10 cellular contexts compared by ENCODE assay signal in genomic region chr7:42238709-42239395, GRCh38. TPM values are rescaled to one million over a fixed set of nuclear protein-coding genes. Genes with fewer than 3 reads are reported as not detected.
A peak's percentile ranks its signal among the peaks of the same experiment; 100 is the strongest.
DNase-seq lines count a peak whose midpoint lies in the region; ATAC-seq, FAIRE-seq and TF ChIP-seq lines count a peak whose summit lies in the region.
"Had no signal": no experiment of that assay in that cellular context is flagged by ENCODE, and none has a peak within 500 bp of the region (broad histone marks: within the 10 kb centered on the region; RNA-seq: fewer than 3 reads in every experiment).

No MANE protein-coding gene starts in this region.

- H3K27ac ChIP-seq in A673 (ENCODE audit: low read depth, low read length, poor library complexity, severe bottlenecking): peak overlapping the region; percentile 74
- H3K27ac ChIP-seq in coronary artery: peak overlapping the region; percentile 92 to 98
- H3K27ac ChIP-seq in testis: peak overlapping the region in 1 of 2 donors; percentile 88

- intact Hi-C loops in A673 (cut with micrococcal nuclease; ENCODE audit: unreplicated experiment) (loop anchor here (5.0 to 10.0 kb wide), 2 partner anchors 247 to 606 kb away; no protein-coding TSS in a partner anchor), mucosa of descending colon (cut with DNase I, micrococcal nuclease) (loop anchor here in 1 of 2 donors (5.0 kb wide), 1 partner anchor 262 kb away; no protein-coding TSS in a partner anchor), testis (cut with DNase I; ENCODE audit: low total_unique reads) (no loop called here)

- no peaks in the 10 kb centered on the region for H3K9me3 ChIP-seq in A673 (ENCODE audit: low read depth, low read length, poor library complexity, severe bottlenecking)
- H3K9me3 ChIP-seq in mucosa of descending colon: no peaks in the 10 kb centered on the region
- no peaks in the 10 kb centered on the region for H3K9me3 ChIP-seq in testis
- H3K9me3 ChIP-seq: body of pancreas had no signal

- DNase-seq in A673 (ENCODE audit: low spot score) (peak; percentile 58), HK-2 (ENCODE audit: unreplicated experiment) (peak; percentile 36), coronary artery (ENCODE audit: low spot score) (no peak), mucosa of descending colon (peak in 1 of 3 donors; percentile 18), testis (no peak), GM12891 (ENCODE audit: insufficient read length, low spot score) (no peak)
- DNase-seq in stimulated activated CD4-positive, alpha-beta T cell treated with anti-CD3 and anti-CD28 coated beads, Interleukin-4, amount 100 ng/mL, for 24 hours: no peak
- DNase-seq: MV-4-11 had no signal

- CTCF ChIA-PET in A673 (lab: Charles Lee): no interaction called here

- FAIRE-seq in GM12891 (lab: Jason Lieb, UNC): no peak

- H3K4me3 ChIP-seq in A673 (ENCODE audit: low read depth, low read length, poor library complexity, severe bottlenecking) (peak overlapping the region; percentile 89), coronary artery (no peak overlapping the region), mucosa of descending colon (no peak overlapping the region), testis (peak overlapping the region in 1 of 2 donors; percentile 62)
- H3K4me3 ChIP-seq: body of pancreas had no signal

- H3K4me1 ChIP-seq in A673 (ENCODE audit: insufficient read depth, low read length, poor library complexity, severe bottlenecking): peaks cover 37% of the 10 kb centered on the region
- peaks cover 5% of the 10 kb centered on the region for H3K4me1 ChIP-seq in mucosa of descending colon (ENCODE audit: low read depth)
- no peaks in the 10 kb centered on the region for H3K4me1 ChIP-seq in testis

- no peak for TF ChIP-seq POLR2A in testis (IDR thresholded peaks at IDR 0.05)
- TF ChIP-seq POLR2A in GM12891 (IDR thresholded peaks at IDR 0.05; ENCODE audit: low read depth, low read length): no peak

- peak; percentile 5 for ATAC-seq in mucosa of descending colon
- ATAC-seq in HG02981 (IDR thresholded peaks at IDR 0.05; ENCODE audit: unreplicated experiment): no peak

- H3K36me3 ChIP-seq in A673 (ENCODE audit: insufficient read depth, low read length, poor library complexity, severe bottlenecking) (no peaks in the 10 kb centered on the region), mucosa of descending colon (ENCODE audit: low read depth) (no peaks in the 10 kb centered on the region), testis (ENCODE audit: low read depth, missing control alignments) (no peaks in the 10 kb centered on the region)

- TF ChIP-seq CTCF in A673 (conservative IDR thresholded peaks at IDR 0.05; ENCODE audit: low read depth, low read length) (no peak), coronary artery (IDR thresholded peaks at IDR 0.05) (no peak), mucosa of descending colon (IDR thresholded peaks at IDR 0.05) (no peak), testis (IDR thresholded peaks at IDR 0.05) (no peak)

- POLR2A ChIA-PET in A673 (lab: Charles Lee; ENCODE audit: low non-redundant PET): interaction anchor here (0.6 kb wide), 1 partner anchor 96 kb away, joined by 3 read pairs; no protein-coding TSS in a partner anchor

- no peaks in the 10 kb centered on the region for H3K27me3 ChIP-seq in A673 (replicated peaks; ENCODE audit: insufficient read depth, low read depth, low read length, poor library complexity)
- H3K27me3 ChIP-seq in testis: no peaks in the 10 kb centered on the region

- WGBS in testis, 2 donors: 54 to 55% methylated on average over 15 of the region's 15 CpGs

- BruUV-seq in A673 (replicated peaks; lab: Mats Ljungman, UMichigan): no TSS peak

TF ChIP-seq in GM12891, 5 proteins besides CTCF, POLR2A, EP300 and RAD21:
- TF ChIP-seq TAF1 (IDR thresholded peaks at IDR 0.05; ENCODE audit: low read depth, low read length) (no peak), POLR2AphosphoS5 (IDR thresholded peaks at IDR 0.05; ENCODE audit: low read depth, low read length) (no peak), PAX5 (IDR thresholded peaks at IDR 0.05; ENCODE audit: insufficient read depth, low read length, severe bottlenecking) (no peak), SPI1 (IDR thresholded peaks at IDR 0.05; ENCODE audit: low read depth, low read length) (no peak), POU2F2 (IDR thresholded peaks at IDR 0.05; ENCODE audit: low read depth, low read length) (no peak)

RNA-seq across cellular contexts. Expression of gene GLI3, which starts 1.8 kb away (rescaled TPM):
- 52.6 and 58.7 TPM in 2 replicates for total RNA-seq in A673 (2021)
- 10 to 100 TPM in 1 of 3 donors, 1 to 10 TPM in 2; 3.0 to 56.3 (median 8.8) TPM for total RNA-seq in mucosa of descending colon
- total RNA-seq in testis: 1 to 10 TPM; 3.8 to 5.0 TPM
- polyA plus RNA-seq in testis (ENCODE audit: insufficient read depth, low read depth, low replicate concordance): 7.3 TPM
- not detected for polyA plus RNA-seq in GM12891 (2012; ENCODE audit: low read depth, missing spikeins)

Comparison
In these comparisons a context has a peak if more than half of its experiments do, and no peak if none do; other contexts are left out.
1. DNase-seq: peak in A673 (single experiment) and HK-2 (single experiment); none in coronary artery (single experiment), testis (single experiment), stimulated activated CD4-positive, alpha-beta T cell treated with anti-CD3 and anti-CD28 coated beads, Interleukin-4, amount 100 ng/mL, for 24 hours (single experiment) and GM12891 (single experiment).